15 cellular contexts compared by ENCODE assay signal in the genomic region with DNA sequence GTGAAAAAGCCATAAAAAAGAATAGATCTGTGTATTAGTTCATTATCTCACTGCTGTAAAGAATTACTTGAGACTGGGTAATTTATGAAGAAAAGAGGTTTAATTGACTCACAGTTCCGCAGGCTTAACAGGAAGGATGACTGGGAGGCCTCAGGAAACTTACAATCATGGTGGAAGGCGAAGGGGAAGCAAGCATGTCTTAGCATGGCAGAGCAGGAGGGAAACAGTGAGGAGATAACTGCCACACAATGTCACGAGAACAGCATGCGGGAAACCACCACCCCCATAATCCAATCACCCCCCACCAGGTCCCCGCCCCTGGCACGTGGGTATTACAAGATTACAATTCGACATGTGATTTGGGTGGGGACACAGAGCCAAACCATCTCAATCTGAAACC.
"Had no signal": no experiment of that assay in that cellular context is flagged by ENCODE, and none has a peak within 500 bp of the region (broad histone marks: within the 10 kb centered on the region; RNA-seq: fewer than 3 reads in every experiment).

No MANE protein-coding gene starts in this region.

- H3K9me3 ChIP-seq: esophagus squamous epithelium, right atrium auricular region, transverse colon had no signal

- H3K4me3 ChIP-seq: right atrium auricular region, SK-N-MC, transverse colon had no signal

- ATAC-seq: activated CD8-positive, alpha-beta T cell treated with anti-CD3 and anti-CD28 coated beads for 36 hours; naive thymus-derived CD4-positive, alpha-beta T cell; stimulated activated effector memory CD8-positive, alpha-beta T cell treated with anti-CD3 and anti-CD28 coated beads, Interleukin-12 subunit alpha, Interleukin-12 subunit beta, amount 100 ng/mL, for 72 hours had no signal

- DNase-seq: activated CD4-positive, alpha-beta T cell treated with anti-CD3 and anti-CD28 coated beads for 4 hours; activated CD8-positive, alpha-beta memory T cell treated with anti-CD3 and anti-CD28 coated beads, Interleukin-2, amount 50 U/mL, for 4 hours; activated CD8-positive, alpha-beta T cell treated with anti-CD3 and anti-CD28 coated beads for 36 hours; activated naive CD4-positive, alpha-beta T cell treated with Interleukin-2 at 50 U/mL for 16 hours; cerebellar nuclear complex; esophagus squamous epithelium; foreskin fibroblast; islet precursor cell; naive thymus-derived CD4-positive, alpha-beta T cell; posterior cingulate gyrus; transverse colon; WERI-Rb-1 had no signal

- H3K27ac ChIP-seq: SK-N-MC, WERI-Rb-1 had no signal

- H3K27me3 ChIP-seq: esophagus squamous epithelium, right atrium auricular region, transverse colon had no signal
